Comparison of ENCODE assay signal across 8 cellular contexts in the genomic region with DNA sequence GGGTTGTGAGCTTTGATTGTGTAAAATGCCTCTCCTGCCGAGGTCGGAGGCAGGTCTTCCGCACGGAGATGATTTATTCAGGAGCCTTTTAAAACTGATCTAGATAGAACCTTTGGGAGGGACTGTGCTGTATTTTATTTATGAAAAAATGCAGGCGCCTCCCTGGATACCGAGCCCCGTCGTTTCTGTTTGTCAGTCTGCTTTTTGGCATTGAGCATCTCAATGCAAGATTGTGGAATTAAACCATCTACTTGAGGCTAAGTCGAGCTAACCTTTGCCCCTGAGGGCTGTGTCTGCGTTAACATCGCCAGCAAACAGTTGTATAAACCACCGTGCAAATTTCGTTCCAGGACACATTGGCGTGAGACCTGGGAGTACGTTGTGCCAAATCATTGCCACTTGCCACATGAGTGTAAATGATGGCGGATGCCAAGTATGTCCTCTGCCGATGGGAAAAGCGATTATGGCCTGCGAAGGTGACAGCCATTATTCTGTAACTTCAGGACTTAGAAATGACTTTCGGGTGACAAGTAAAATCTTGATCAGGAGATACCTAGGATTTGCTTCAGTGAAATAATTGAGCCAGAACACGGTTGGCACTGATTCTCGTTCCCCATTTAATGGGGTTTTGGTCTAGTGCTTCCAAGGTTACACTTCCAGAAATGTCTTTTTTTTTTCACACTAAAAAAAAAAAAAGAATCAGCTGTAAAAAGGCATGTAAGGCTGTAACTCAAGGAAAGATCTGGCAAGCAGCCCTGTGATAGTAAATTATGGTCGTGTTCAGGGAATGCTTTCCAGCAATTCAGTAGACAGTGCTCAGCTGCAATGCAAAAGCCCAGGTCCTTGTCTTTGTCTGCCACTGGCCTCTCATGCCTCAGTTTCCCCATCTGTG. TPM values are rescaled to one million over a fixed set of nuclear protein-coding genes. Genes with fewer than 3 reads are reported as not detected.
A peak's percentile ranks its signal among the peaks of the same experiment; 100 is the strongest.
DNase-seq lines count a peak whose midpoint lies in the region; ATAC-seq and TF ChIP-seq lines count a peak whose summit lies in the region.

No MANE protein-coding gene starts in this region.

- H3K27me3 ChIP-seq in MG63 (no peaks in the 10 kb centered on the region), colonic mucosa (no peaks in the 10 kb centered on the region)

- ATAC-seq in naive B cell (ENCODE audit: low read depth in 2 of 2) = no peak
- no peak for ATAC-seq in activated CD4-positive, CD25-positive, alpha-beta regulatory T cell treated with anti-CD3 and anti-CD28 coated beads, Interleukin-2, amount 50 U/mL, for 24 hours

- DNase-seq in AG10803 (ENCODE audit: low read depth) (peak; percentile 66), MG63 (no peak), colonic mucosa (peak; percentile 64), naive B cell (no peak), NCI-H510A treated with DMSO at 0.1 percent for 48 hours (lab: John Stamatoyannopoulos, UW) (no peak), HuH-7.5 (ENCODE audit: low spot score) (no peak), KG1 (lab: John Stamatoyannopoulos, UW) (no peak)

- peak overlapping the region in 5 of 6 donors; percentile 12 to 86 (median 61) for H3K27ac Mint-ChIP-seq in naive B cell

- no peak for TF ChIP-seq CTCF in AG10803 (conservative IDR thresholded peaks at IDR 0.05; ENCODE audit: low read length)
- TF ChIP-seq CTCF in colonic mucosa (IDR thresholded peaks at IDR 0.05) = no peak

- H3K36me3 ChIP-seq in MG63 (peaks cover 17% of the 10 kb centered on the region), colonic mucosa (no peaks in the 10 kb centered on the region)

- no peaks in the 10 kb centered on the region for H3K4me1 ChIP-seq in colonic mucosa

- intact Hi-C loops in colonic mucosa (cut with DNase I) = loop anchor here (5.0 kb wide), 1 partner anchor 74 kb away; no protein-coding TSS in a partner anchor

- no peaks in the 10 kb centered on the region for H3K27me3 Mint-ChIP-seq in naive B cell

- peak overlapping the region; percentile 86 to 96 (median 90) for H3K4me3 Mint-ChIP-seq in naive B cell

- H3K4me3 ChIP-seq in AG10803 (ENCODE audit: low read length) (peak overlapping the region; percentile 83), MG63 (peak overlapping the region; percentile 59), colonic mucosa (peak overlapping the region; percentile 86)

- H3K4me1 Mint-ChIP-seq in naive B cell = peaks cover 13 to 16% (median 14%) of the 10 kb centered on the region in 3 donors

- peaks cover 12 to 23% of the 10 kb centered on the region in 2 donors for H3K36me3 Mint-ChIP-seq in naive B cell

- H3K9ac ChIP-seq in colonic mucosa (ENCODE audit: low read depth in 2 of 2, low read length in 2 of 2) = peak overlapping the region; percentile 81 to 84

- peak overlapping the region; percentile 13 for H3K27ac ChIP-seq in colonic mucosa

- H3K9me3 ChIP-seq in MG63 = no peaks in the 10 kb centered on the region
- no peaks in the 10 kb centered on the region for H3K9me3 ChIP-seq in colonic mucosa

- no peaks in the 10 kb centered on the region for H3K9me3 Mint-ChIP-seq in naive B cell

RNA-seq across cellular contexts. Expression of a gene that starts 27.5 kb away (rescaled TPM):
- 19.3 and 49.5 TPM in 2 replicates for total RNA-seq in MG63 (2014; rRNA removed; shearing (Covaris generic); ENCODE audit: low replicate concordance)
- total RNA-seq in colonic mucosa = 100 to 1,000 TPM; 192 to 244 TPM
- 100 to 1,000 TPM; 201 to 230 (median 209) TPM for polyA plus RNA-seq in naive B cell (ENCODE audit: low read depth in 6 of 6)

RNA-seq across cellular contexts. Expression of a gene that starts 45.1 kb away (rescaled TPM):
- 22.1 and 30.7 TPM in 2 replicates for total RNA-seq in MG63 (2014; rRNA removed; shearing (Covaris generic); ENCODE audit: low replicate concordance)
- total RNA-seq in colonic mucosa = 1 to 10 TPM; 3.3 to 3.7 TPM
- polyA plus RNA-seq in naive B cell (ENCODE audit: low read depth in 6 of 6) = 10 to 100 TPM; 14.4 to 24.6 (median 15.7) TPM

RNA-seq across cellular contexts. Expression of a gene that starts 51.2 kb away (rescaled TPM):
- 107 and 149 TPM in 2 replicates for total RNA-seq in MG63 (2014; rRNA removed; shearing (Covaris generic); ENCODE audit: low replicate concordance)
- total RNA-seq in colonic mucosa = 100 to 1,000 TPM in 1 of 2 donors, 10 to 100 TPM in 1; 92.9 to 210 TPM
- polyA plus RNA-seq in naive B cell (ENCODE audit: low read depth in 6 of 6) = 1 to 10 TPM; 3.6 to 7.5 (median 6.2) TPM

Comparison
In these comparisons a context has a peak if more than half of its experiments do, and no peak if none do; other contexts are left out.
1. DNase-seq: peak in AG10803 (single experiment) and colonic mucosa (single experiment); none in MG63 (single experiment), naive B cell (single experiment), NCI-H510A treated with DMSO at 0.1 percent for 48 hours (single experiment), HuH-7.5 (single experiment) and KG1 (single experiment).
2. Peak in every context shown above with its lines, with median percentiles within 50 percentile points of each other: H3K4me3 ChIP-seq.